ENCODE assay signal across 1 cellular context in genomic region chr1:61724721-61725694, GRCh38.
TF ChIP-seq lines count a peak whose summit lies in the region.

TSS of gene TM2D1 (minus strand) at chr1:61725141. CDS start at chr1:61725120, 21 bp downstream.

TF ChIP-seq in HepG2, 621 proteins besides CTCF, POLR2A, EP300 and RAD21 (continued from another document):
- TF ChIP-seq ZNF362 (CRISPR knock-in tag; IDR thresholded peaks at IDR 0.05; ENCODE audit: borderline replicate concordance) (peak; percentile 43; the same call in 1 of the 2 replicates), BATF2 (CRISPR knock-in tag; IDR thresholded peaks at IDR 0.05) (no peak), ZNF644 (CRISPR knock-in tag; IDR thresholded peaks at IDR 0.05; ENCODE audit: low read depth) (0 out of 2 replicates have a peak, but pooled peaks have one; percentile 36), ZNF800 (CRISPR knock-in tag; IDR thresholded peaks at IDR 0.05) (no peak), TSC22D2 (CRISPR knock-in tag; IDR thresholded peaks at IDR 0.05; ENCODE audit: borderline replicate concordance) (peak; percentile 83; the same call in 1 of the 2 replicates), ZFP41 (CRISPR knock-in tag; IDR thresholded peaks at IDR 0.05; ENCODE audit: borderline replicate concordance) (0 out of 2 replicates have a peak, but pooled peaks have one; percentile 72), GPN1 (CRISPR knock-in tag; IDR thresholded peaks at IDR 0.05; ENCODE audit: borderline replicate concordance) (peak; percentile 43; the same call in 1 of the 2 replicates), ZNF709 (CRISPR knock-in tag; IDR thresholded peaks at IDR 0.05) (0 out of 2 replicates have a peak, but pooled peaks have one; percentile 71), GTF2F1 (IDR thresholded peaks at IDR 0.05; ENCODE audit: low read length) (no peak), THRA (CRISPR knock-in tag; IDR thresholded peaks at IDR 0.05; ENCODE audit: borderline replicate concordance) (peak; percentile 56; the same call in 1 of the 2 replicates), ZNF343 (CRISPR knock-in tag; IDR thresholded peaks at IDR 0.05) (peak; percentile 39; the same call in 1 of the 2 replicates), ZNF781 (CRISPR knock-in tag; IDR thresholded peaks at IDR 0.05; ENCODE audit: borderline replicate concordance, not compliant biosample characterization) (peak; percentile 83), ISX (CRISPR knock-in tag; conservative IDR thresholded peaks at IDR 0.05) (no peak), ZNF749 (CRISPR knock-in tag; IDR thresholded peaks at IDR 0.05; ENCODE audit: borderline replicate concordance) (peak; percentile 45; the same call in 1 of the 2 replicates), ZBTB43 (CRISPR knock-in tag; conservative IDR thresholded peaks at IDR 0.05) (peak; percentile 44; the same call in 1 of the 2 replicates), ZBTB26 (CRISPR knock-in tag; IDR thresholded peaks at IDR 0.05; ENCODE audit: borderline replicate concordance) (peak; percentile 78), ZNF468 (CRISPR knock-in tag; IDR thresholded peaks at IDR 0.05) (0 out of 2 replicates have a peak, but pooled peaks have one; percentile 70)
TF ChIP-seq in HepG2: peak in this region for 322.
